In the genomic region with DNA sequence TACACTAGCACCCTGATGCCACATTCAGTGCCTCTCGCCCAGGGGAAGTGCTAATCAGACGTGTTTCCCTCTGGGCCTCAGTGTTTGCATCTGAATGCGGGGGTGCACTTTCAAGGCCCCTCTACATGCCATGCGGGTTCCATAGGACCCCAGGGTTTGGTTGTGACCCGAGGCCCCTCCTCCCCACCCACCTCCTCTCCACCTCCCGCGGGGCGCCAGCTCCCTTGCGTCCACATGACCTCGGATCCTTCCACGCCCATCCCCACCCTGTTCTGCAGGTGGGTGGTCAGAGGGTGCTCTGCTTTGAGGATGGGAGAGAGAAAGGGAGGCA, we compare ENCODE assay signal across 17 cellular contexts. TPM values are rescaled to one million over a fixed set of nuclear protein-coding genes. Genes with fewer than 3 reads are reported as not detected.
A peak's percentile ranks its signal among the peaks of the same experiment; 100 is the strongest.
DNase-seq lines count a peak whose midpoint lies in the region; ATAC-seq, FAIRE-seq and TF ChIP-seq lines count a peak whose summit lies in the region.
"Had no signal": no experiment of that assay in that cellular context is flagged by ENCODE, and none has a peak within 500 bp of the region (broad histone marks: within the 10 kb centered on the region; RNA-seq: fewer than 3 reads in every experiment).

No MANE protein-coding gene starts in this region.

- 0 out of 2 replicates have a peak, but pooled peaks have one; percentile 36 for TF ChIP-seq POLR2A in GM12878 (IDR thresholded peaks at IDR 0.05; ENCODE audit: low read depth, low read length)
- TF ChIP-seq POLR2A in transverse colon (IDR thresholded peaks at IDR 0.05) = no peak

- SMC1A ChIA-PET in GM12878 (lab: Charles Lee; ENCODE audit: uncharacterized antibody, unreplicated experiment) = interaction anchor here (0.8 to 23.9 kb wide), 16 partner anchors 9 to 166 kb away, joined by 3 to 391 read pairs (median 6); no protein-coding TSS in a partner anchor

- H3K4me1 Mint-ChIP-seq in stimulated activated naive CD8-positive, alpha-beta T cell treated with anti-CD3 and anti-CD28 coated beads, Interleukin-15, Interleukin-2, amounts not matched to agents 100 ng/mL and 50 ng/mL, for 24 hours (ENCODE audit: low read depth) = peaks cover 94% of the 10 kb centered on the region

- TF ChIP-seq CTCF in OCI-LY7 (conservative IDR thresholded peaks at IDR 0.05; ENCODE audit: low read length) (no peak), GM12878 (IDR thresholded peaks at IDR 0.05 in 2 of 3, conservative IDR thresholded peaks at IDR 0.05 in 1 of 3; ENCODE audit: control insufficient read depth in 2 of 3, extremely low read depth in 1 of 3, insufficient read depth in 1 of 3, low read depth in 3 of 3, low read length in 3 of 3) (no peak), transverse colon (IDR thresholded peaks at IDR 0.05) (no peak)

- RAD21 ChIA-PET in GM12878 (lab: Charles Lee; ENCODE audit: unreplicated experiment) = interaction anchor here (1.0 to 7.3 kb wide), 17 partner anchors 9 to 270 kb away, joined by 3 to 99 read pairs (median 9); no protein-coding TSS in a partner anchor

- H3K79me2 ChIP-seq in OCI-LY7 (ENCODE audit: insufficient read depth, low read depth, low read length) (no peaks in the 10 kb centered on the region), GM12878 (ENCODE audit: control insufficient read depth, insufficient read depth, low read length) (peaks cover 96% of the 10 kb centered on the region)

- WGBS in GM12878 (ENCODE audit: insufficient coverage, insufficient replicate concordance, low lambda C conversion rate, missing lambda C conversion rate) = 13% methylated on average over 6 of the region's 11 CpGs
- WGBS in transverse colon (ENCODE audit: low coverage in 1 of 2), 2 donors = 0 to 38% methylated on average over 5 to 11 of the region's 11 CpGs

- FAIRE-seq in GM12878 (lab: Jason Lieb, UNC) = no peak
- FAIRE-seq: D721Med, HepG2 had no signal

- CTCF ChIA-PET in OCI-LY7 (lab: Charles Lee; ENCODE audit: unreplicated experiment) (interaction anchor here (0.6 to 1.3 kb wide), 4 partner anchors 17 to 614 kb away, joined by 3 to 6 read pairs (median 4); no protein-coding TSS in a partner anchor), GM12878 (lab: Yijun Ruan, JAX) (interaction anchor here (0.7 to 20.9 kb wide), 14 partner anchors 9 to 215 kb away, joined by 3 to 314 read pairs (median 8); no protein-coding TSS in a partner anchor)

- peak overlapping the region; percentile 36 for H3K4me3 Mint-ChIP-seq in stimulated activated naive CD8-positive, alpha-beta T cell treated with anti-CD3 and anti-CD28 coated beads, Interleukin-15, Interleukin-2, amounts not matched to agents 100 ng/mL and 50 ng/mL, for 24 hours

- peak overlapping the region; percentile 71 for H3K27ac Mint-ChIP-seq in stimulated activated naive CD8-positive, alpha-beta T cell treated with anti-CD3 and anti-CD28 coated beads, Interleukin-15, Interleukin-2, amounts not matched to agents 100 ng/mL and 50 ng/mL, for 24 hours

- no peaks in the 10 kb centered on the region for H3K9me2 ChIP-seq in OCI-LY7 (ENCODE audit: insufficient read depth, low read length)

- H3K9me3 ChIP-seq in OCI-LY7 (ENCODE audit: low read length) = no peaks in the 10 kb centered on the region
- no peaks in the 10 kb centered on the region for H3K9me3 ChIP-seq in GM12878 (replicated peaks; ENCODE audit: control insufficient read depth, insufficient read depth, low read length)
- no peaks in the 10 kb centered on the region for H3K9me3 ChIP-seq in transverse colon

- no peaks in the 10 kb centered on the region for H4K20me1 ChIP-seq in OCI-LY7 (ENCODE audit: insufficient read depth, low read length)
- H4K20me1 ChIP-seq in GM12878 (ENCODE audit: control insufficient read depth, insufficient read depth) = peaks cover 4% of the 10 kb centered on the region; the same call in 1 of the 2 replicates

- ATAC-seq in stimulated activated naive CD8-positive, alpha-beta T cell treated with anti-CD3 and anti-CD28 coated beads, Interleukin-15, Interleukin-2, amounts not matched to agents 100 U/mL and 50 U/mL, for 24 hours = no peak
- peak; percentile 4; the same call in 1 of the 3 replicates for ATAC-seq in GM12878
- ATAC-seq: HepG2 had no signal

- no peak overlapping the region for H2AFZ ChIP-seq in OCI-LY7 (ENCODE audit: low read length)
- no peak overlapping the region for H2AFZ ChIP-seq in GM12878 (ENCODE audit: control insufficient read depth, low read depth, low read length)
- H2AFZ ChIP-seq: GM23248 had no signal

- no TSS peak for BruUV-seq in OCI-LY7 (replicated peaks; lab: Mats Ljungman, UMichigan)
- no TSS peak for BruUV-seq in GM12878 (replicated peaks; lab: Mats Ljungman, UMichigan)

- H3K36me3 ChIP-seq in OCI-LY7 (ENCODE audit: insufficient read depth, low read length) (no peaks in the 10 kb centered on the region), GM12878 (ENCODE audit: control insufficient read depth in 2 of 2, insufficient read depth in 2 of 2, low read length in 1 of 2) (peaks cover 18 to 30% of the 10 kb centered on the region in 2 experiments), transverse colon (no peaks in the 10 kb centered on the region)

- H3K4me3 ChIP-seq in OCI-LY7 (ENCODE audit: low read depth, low read length, poor library complexity, severe bottlenecking) = peak overlapping the region; percentile 5
- no peak overlapping the region for H3K4me3 ChIP-seq in GM12878
- no peak overlapping the region for H3K4me3 ChIP-seq in transverse colon
- H3K4me3 ChIP-seq: GM23248 had no signal

- intact Hi-C loops in OCI-LY7 (cut with micrococcal nuclease; ENCODE audit: unreplicated experiment) (loop anchor here (10.0 kb wide), 1 partner anchor 300 kb away; a partner anchor contains a TSS), GM12878 (cut with micrococcal nuclease; ENCODE audit: unreplicated experiment) (loop anchor here (2.0 kb wide), 1 partner anchor 30 kb away; no protein-coding TSS in a partner anchor), transverse colon (cut with DNase I; ENCODE audit: low total_unique reads) (no loop called here)

- TF ChIP-seq EP300 in GM12878 (IDR thresholded peaks at IDR 0.05; ENCODE audit: borderline replicate concordance in 1 of 2, control insufficient read depth in 1 of 2, low read depth in 2 of 2, low read length in 2 of 2) (no peak), transverse colon (IDR thresholded peaks at IDR 0.05; ENCODE audit: low read depth) (no peak)

- no peak for TF ChIP-seq RAD21 in GM12878 (IDR thresholded peaks at IDR 0.05; ENCODE audit: insufficient read depth, low read depth, low read length)

- H3K9me3 Mint-ChIP-seq in stimulated activated naive CD8-positive, alpha-beta T cell treated with anti-CD3 and anti-CD28 coated beads, Interleukin-15, Interleukin-2, amounts not matched to agents 100 ng/mL and 50 ng/mL, for 24 hours = no peaks in the 10 kb centered on the region
- H3K9me3 Mint-ChIP-seq: CD8-positive, alpha-beta memory T cell had no signal

- in situ Hi-C loops in GM12878 (cut with MboI) = no loop called here
- in situ Hi-C loops in transverse colon (cut with MboI; ENCODE audit: low pct_ligation_motif_present in 1 of 4, low pct_unique_long_range_greater_than_20kb in 1 of 4, low sequenced_read_pairs in 3 of 4) = loop anchor here in 3 of 4 donors (10.0 to 25.0 kb wide), 3 partner anchors 100 to 170 kb away; no protein-coding TSS in a partner anchor

- H3K9ac ChIP-seq in GM12878 (ENCODE audit: control insufficient read depth, insufficient read depth, low read length) = peak overlapping the region; percentile 30; the same call in 1 of the 2 replicates
- H3K9ac ChIP-seq: GM23248, KMS-11 had no signal

- no peaks in the 10 kb centered on the region for H3K27me3 Mint-ChIP-seq in stimulated activated naive CD8-positive, alpha-beta T cell treated with anti-CD3 and anti-CD28 coated beads, Interleukin-15, Interleukin-2, amounts not matched to agents 100 ng/mL and 50 ng/mL, for 24 hours
- H3K27me3 Mint-ChIP-seq: CD8-positive, alpha-beta memory T cell had no signal

- no peak overlapping the region for H3K27ac ChIP-seq in OCI-LY7 (ENCODE audit: low read depth, low read length, poor library complexity, severe bottlenecking)
- peak overlapping the region; percentile 61 for H3K27ac ChIP-seq in GM12878 (ENCODE audit: control insufficient read depth, insufficient read depth)
- no peak overlapping the region for H3K27ac ChIP-seq in transverse colon
- H3K27ac ChIP-seq: GM23248, KMS-11 had no signal

- peak overlapping the region; percentile 57 for H3K4me2 ChIP-seq in OCI-LY7 (ENCODE audit: low read length)
- H3K4me2 ChIP-seq in GM12878 (ENCODE audit: control insufficient read depth, insufficient read depth) = peak overlapping the region; percentile 76
- H3K4me2 ChIP-seq: KMS-11 had no signal

- H3K27me3 ChIP-seq in GM12878 (replicated peaks in 1 of 2; ENCODE audit: control insufficient read depth in 2 of 2, insufficient read depth in 2 of 2, low read length in 1 of 2) (no peaks in the 10 kb centered on the region), transverse colon (peaks cover 65% of the 10 kb centered on the region)

- POLR2A ChIA-PET in OCI-LY7 (lab: Charles Lee) = no interaction called here
- POLR2A ChIA-PET in GM12878 (lab: Charles Lee) = interaction anchor here (0.6 to 3.0 kb wide), 19 partner anchors 9 to 306 kb away, joined by 3 to 15 read pairs (median 4); no protein-coding TSS in a partner anchor

- H3K36me3 Mint-ChIP-seq in stimulated activated naive CD8-positive, alpha-beta T cell treated with anti-CD3 and anti-CD28 coated beads, Interleukin-15, Interleukin-2, amounts not matched to agents 100 ng/mL and 50 ng/mL, for 24 hours (ENCODE audit: low read depth) = peaks cover 72% of the 10 kb centered on the region

- H3K4me1 ChIP-seq in OCI-LY7 (ENCODE audit: insufficient read depth, low read length, poor library complexity, severe bottlenecking) (peaks cover 51% of the 10 kb centered on the region), GM12878 (ENCODE audit: control insufficient read depth, insufficient read depth, low read length) (peaks cover 52% of the 10 kb centered on the region), transverse colon (peaks cover 0 to 28% (median 22%) of the 10 kb centered on the region in 4 donors)

- DNase-seq in stimulated activated naive CD8-positive, alpha-beta T cell treated with anti-CD3 and anti-CD28 coated beads, Interleukin-15, Interleukin-2, amounts not matched to agents 100 U/mL and 50 U/mL, for 24 hours = no peak
- DNase-seq in OCI-LY7 (ENCODE audit: low spot score) (peak; percentile 30), GM12878 (ENCODE audit: low read depth, low spot score) (no peak), amygdala (lab: John Stamatoyannopoulos, UW) (no peak), transverse colon (no peak)
- DNase-seq in stimulated activated naive CD4-positive, alpha-beta T cell (lab: John Stamatoyannopoulos, UW) = no peak
- DNase-seq: CD8-positive, alpha-beta memory T cell; DMS79; GM23248; NCI-H1436; NCI-H2029; NCI-H510A treated with DMSO at 0.1 percent for 48 hours; NCI-H82 had no signal

RNA-seq across cellular contexts. Expression of a gene that starts 5.1 kb away (rescaled TPM):
- total RNA-seq in OCI-LY7 (2014; rRNA removed; shearing (Covaris generic)) = 9.5 and 12.2 TPM in 2 replicates
- 39.5 and 41.1 TPM in 2 replicates for total RNA-seq in OCI-LY7 (2022)
- 101 and 106 TPM in 2 replicates for total RNA-seq in GM12878 (2013; cell fraction: nucleolus; rRNA removed)
- 25.8 and 33.5 TPM in 2 replicates for total RNA-seq in GM12878 (2014; rRNA removed)
- total RNA-seq in GM12878 (2014; rRNA removed; fragmentation: Illumina TruSeq; extraction: Trizol) = 18.4 and 19.0 TPM in 2 replicates
- 148 and 151 TPM in 2 replicates for total RNA-seq in GM12878 (2021)
- 44.1 TPM for polyA plus RNA-seq in GM12878 (2011; ENCODE audit: low read depth)
- polyA plus RNA-seq in GM12878 (2011; rRNA removed) = 15.0 and 25.8 TPM in 2 replicates
- polyA plus RNA-seq in GM12878 (2011; cell fraction: cytosol; rRNA removed) = 45.6 and 51.9 TPM in 2 replicates
- 72.8 and 112 TPM in 2 replicates for polyA plus RNA-seq in GM12878 (2011; cell fraction: nucleus; rRNA removed)
- polyA plus RNA-seq in GM12878 (2012) = 91.6 and 104 TPM in 2 replicates
- polyA plus RNA-seq in GM12878 (2014; fragmentation: Illumina TruSeq; extraction: Trizol) = 48.8 and 61.7 TPM in 2 replicates
- 10 to 100 TPM; 21.6 to 26.3 TPM for polyA plus RNA-seq in GM12878 (2014; fragmentation: Nextera tagmentation; extraction: Ambion mirVana)
- polyA plus RNA-seq in GM12878 (2014; rRNA removed) = 64.7 and 79.6 TPM in 2 replicates
- 10 to 100 TPM; 29.3 to 34.0 TPM for polyA plus RNA-seq in GM12878 (2016; fragmentation: Nextera tagmentation; extraction: Ambion mirVana)
- 20.0 and 31.7 TPM in 2 replicates for polyA minus RNA-seq in GM12878 (2011; rRNA and poly(A)+ RNA removed)
- polyA minus RNA-seq in GM12878 (2011; cell fraction: cytosol; rRNA and poly(A)+ RNA removed) = 30.6 and 47.6 TPM in 2 replicates
- 30.8 and 46.2 TPM in 2 replicates for polyA minus RNA-seq in GM12878 (2011; cell fraction: nucleus; rRNA and poly(A)+ RNA removed)
- 1 to 10 TPM; 1.5 to 4.8 (median 3.4) TPM for total RNA-seq in transverse colon
